2 cellular contexts compared by ENCODE assay signal in the genomic region with DNA sequence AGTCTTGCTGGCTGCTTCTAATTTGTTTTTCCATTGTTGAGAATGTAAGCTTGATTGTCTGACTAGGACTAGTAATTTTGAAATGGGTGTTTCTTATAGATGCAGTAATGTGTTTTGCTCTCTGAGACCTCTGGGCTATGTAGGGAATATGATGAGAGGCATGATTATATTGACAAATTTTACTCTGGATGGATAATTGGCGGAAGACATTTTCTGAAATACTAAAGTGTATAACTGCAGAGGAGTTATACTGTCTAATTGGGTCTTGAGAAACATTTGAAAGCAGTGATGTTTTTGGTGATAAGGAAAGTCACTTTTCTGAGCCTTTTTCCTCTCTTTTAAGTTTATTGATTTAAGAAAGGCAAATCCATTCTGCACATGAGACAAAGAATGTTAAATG.
TF ChIP-seq lines count a peak whose summit lies in the region.

No MANE protein-coding gene starts in this region.

TF ChIP-seq in SK-N-SH, 30 proteins besides CTCF, POLR2A, EP300 and RAD21 (continued from another document):
- TF ChIP-seq SIN3A (IDR thresholded peaks at IDR 0.05; ENCODE audit: borderline replicate concordance, low read depth, low read length) (no peak), EZH2phosphoT487 (IDR thresholded peaks at IDR 0.05; ENCODE audit: borderline replicate concordance, low read depth) (no peak), RXRA (IDR thresholded peaks at IDR 0.05; ENCODE audit: borderline replicate concordance, low read depth) (no peak), NRF1 (IDR thresholded peaks at IDR 0.05; ENCODE audit: low read depth, low read length) (no peak), MEF2A (IDR thresholded peaks at IDR 0.05; ENCODE audit: borderline replicate concordance, low read depth) (no peak), CHD2 (IDR thresholded peaks at IDR 0.05; ENCODE audit: low read length, partially characterized antibody) (no peak), SMC3 (IDR thresholded peaks at IDR 0.05; ENCODE audit: low read depth, low read length) (no peak), GABPA (IDR thresholded peaks at IDR 0.05; ENCODE audit: low read depth) (no peak)
- TF ChIP-seq, protein P1, sequence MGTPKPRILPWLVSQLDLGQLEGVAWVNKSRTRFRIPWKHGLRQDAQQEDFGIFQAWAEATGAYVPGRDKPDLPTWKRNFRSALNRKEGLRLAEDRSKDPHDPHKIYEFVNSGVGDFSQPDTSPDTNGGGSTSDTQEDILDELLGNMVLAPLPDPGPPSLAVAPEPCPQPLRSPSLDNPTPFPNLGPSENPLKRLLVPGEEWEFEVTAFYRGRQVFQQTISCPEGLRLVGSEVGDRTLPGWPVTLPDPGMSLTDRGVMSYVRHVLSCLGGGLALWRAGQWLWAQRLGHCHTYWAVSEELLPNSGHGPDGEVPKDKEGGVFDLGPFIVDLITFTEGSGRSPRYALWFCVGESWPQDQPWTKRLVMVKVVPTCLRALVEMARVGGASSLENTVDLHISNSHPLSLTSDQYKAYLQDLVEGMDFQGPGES (IDR thresholded peaks at IDR 0.05; ENCODE audit: low read depth, low read length) = no peak
- TF ChIP-seq, protein P2, sequence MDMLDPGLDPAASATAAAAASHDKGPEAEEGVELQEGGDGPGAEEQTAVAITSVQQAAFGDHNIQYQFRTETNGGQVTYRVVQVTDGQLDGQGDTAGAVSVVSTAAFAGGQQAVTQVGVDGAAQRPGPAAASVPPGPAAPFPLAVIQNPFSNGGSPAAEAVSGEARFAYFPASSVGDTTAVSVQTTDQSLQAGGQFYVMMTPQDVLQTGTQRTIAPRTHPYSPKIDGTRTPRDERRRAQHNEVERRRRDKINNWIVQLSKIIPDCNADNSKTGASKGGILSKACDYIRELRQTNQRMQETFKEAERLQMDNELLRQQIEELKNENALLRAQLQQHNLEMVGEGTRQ (IDR thresholded peaks at IDR 0.05; ENCODE audit: borderline replicate concordance, low read depth, low read length) = no peak
- TF ChIP-seq, protein P3, sequence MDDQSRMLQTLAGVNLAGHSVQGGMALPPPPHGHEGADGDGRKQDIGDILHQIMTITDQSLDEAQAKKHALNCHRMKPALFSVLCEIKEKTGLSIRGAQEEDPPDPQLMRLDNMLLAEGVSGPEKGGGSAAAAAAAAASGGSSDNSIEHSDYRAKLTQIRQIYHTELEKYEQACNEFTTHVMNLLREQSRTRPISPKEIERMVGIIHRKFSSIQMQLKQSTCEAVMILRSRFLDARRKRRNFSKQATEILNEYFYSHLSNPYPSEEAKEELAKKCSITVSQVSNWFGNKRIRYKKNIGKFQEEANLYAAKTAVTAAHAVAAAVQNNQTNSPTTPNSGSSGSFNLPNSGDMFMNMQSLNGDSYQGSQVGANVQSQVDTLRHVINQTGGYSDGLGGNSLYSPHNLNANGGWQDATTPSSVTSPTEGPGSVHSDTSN (IDR thresholded peaks at IDR 0.05) = no peak
- TF ChIP-seq, protein P4, sequence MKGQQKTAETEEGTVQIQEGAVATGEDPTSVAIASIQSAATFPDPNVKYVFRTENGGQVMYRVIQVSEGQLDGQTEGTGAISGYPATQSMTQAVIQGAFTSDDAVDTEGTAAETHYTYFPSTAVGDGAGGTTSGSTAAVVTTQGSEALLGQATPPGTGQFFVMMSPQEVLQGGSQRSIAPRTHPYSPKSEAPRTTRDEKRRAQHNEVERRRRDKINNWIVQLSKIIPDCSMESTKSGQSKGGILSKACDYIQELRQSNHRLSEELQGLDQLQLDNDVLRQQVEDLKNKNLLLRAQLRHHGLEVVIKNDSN (IDR thresholded peaks at IDR 0.05; ENCODE audit: borderline replicate concordance, low read depth) = no peak
- TF ChIP-seq, protein P5, sequence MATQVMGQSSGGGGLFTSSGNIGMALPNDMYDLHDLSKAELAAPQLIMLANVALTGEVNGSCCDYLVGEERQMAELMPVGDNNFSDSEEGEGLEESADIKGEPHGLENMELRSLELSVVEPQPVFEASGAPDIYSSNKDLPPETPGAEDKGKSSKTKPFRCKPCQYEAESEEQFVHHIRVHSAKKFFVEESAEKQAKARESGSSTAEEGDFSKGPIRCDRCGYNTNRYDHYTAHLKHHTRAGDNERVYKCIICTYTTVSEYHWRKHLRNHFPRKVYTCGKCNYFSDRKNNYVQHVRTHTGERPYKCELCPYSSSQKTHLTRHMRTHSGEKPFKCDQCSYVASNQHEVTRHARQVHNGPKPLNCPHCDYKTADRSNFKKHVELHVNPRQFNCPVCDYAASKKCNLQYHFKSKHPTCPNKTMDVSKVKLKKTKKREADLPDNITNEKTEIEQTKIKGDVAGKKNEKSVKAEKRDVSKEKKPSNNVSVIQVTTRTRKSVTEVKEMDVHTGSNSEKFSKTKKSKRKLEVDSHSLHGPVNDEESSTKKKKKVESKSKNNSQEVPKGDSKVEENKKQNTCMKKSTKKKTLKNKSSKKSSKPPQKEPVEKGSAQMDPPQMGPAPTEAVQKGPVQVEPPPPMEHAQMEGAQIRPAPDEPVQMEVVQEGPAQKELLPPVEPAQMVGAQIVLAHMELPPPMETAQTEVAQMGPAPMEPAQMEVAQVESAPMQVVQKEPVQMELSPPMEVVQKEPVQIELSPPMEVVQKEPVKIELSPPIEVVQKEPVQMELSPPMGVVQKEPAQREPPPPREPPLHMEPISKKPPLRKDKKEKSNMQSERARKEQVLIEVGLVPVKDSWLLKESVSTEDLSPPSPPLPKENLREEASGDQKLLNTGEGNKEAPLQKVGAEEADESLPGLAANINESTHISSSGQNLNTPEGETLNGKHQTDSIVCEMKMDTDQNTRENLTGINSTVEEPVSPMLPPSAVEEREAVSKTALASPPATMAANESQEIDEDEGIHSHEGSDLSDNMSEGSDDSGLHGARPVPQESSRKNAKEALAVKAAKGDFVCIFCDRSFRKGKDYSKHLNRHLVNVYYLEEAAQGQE (IDR thresholded peaks at IDR 0.05; ENCODE audit: low read depth, low read length) = no peak

TF ChIP-seq in SK-N-SH treated with all-trans-retinoic acid at 6 μM for 48 hours, 23 proteins besides CTCF, POLR2A, EP300 and RAD21 (continued from another document):
- TF ChIP-seq, protein P6, sequence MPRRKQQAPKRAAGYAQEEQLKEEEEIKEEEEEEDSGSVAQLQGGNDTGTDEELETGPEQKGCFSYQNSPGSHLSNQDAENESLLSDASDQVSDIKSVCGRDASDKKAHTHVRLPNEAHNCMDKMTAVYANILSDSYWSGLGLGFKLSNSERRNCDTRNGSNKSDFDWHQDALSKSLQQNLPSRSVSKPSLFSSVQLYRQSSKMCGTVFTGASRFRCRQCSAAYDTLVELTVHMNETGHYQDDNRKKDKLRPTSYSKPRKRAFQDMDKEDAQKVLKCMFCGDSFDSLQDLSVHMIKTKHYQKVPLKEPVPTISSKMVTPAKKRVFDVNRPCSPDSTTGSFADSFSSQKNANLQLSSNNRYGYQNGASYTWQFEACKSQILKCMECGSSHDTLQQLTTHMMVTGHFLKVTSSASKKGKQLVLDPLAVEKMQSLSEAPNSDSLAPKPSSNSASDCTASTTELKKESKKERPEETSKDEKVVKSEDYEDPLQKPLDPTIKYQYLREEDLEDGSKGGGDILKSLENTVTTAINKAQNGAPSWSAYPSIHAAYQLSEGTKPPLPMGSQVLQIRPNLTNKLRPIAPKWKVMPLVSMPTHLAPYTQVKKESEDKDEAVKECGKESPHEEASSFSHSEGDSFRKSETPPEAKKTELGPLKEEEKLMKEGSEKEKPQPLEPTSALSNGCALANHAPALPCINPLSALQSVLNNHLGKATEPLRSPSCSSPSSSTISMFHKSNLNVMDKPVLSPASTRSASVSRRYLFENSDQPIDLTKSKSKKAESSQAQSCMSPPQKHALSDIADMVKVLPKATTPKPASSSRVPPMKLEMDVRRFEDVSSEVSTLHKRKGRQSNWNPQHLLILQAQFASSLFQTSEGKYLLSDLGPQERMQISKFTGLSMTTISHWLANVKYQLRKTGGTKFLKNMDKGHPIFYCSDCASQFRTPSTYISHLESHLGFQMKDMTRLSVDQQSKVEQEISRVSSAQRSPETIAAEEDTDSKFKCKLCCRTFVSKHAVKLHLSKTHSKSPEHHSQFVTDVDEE (CRISPR knock-in tag; IDR thresholded peaks at IDR 0.05) = no peak
- TF ChIP-seq, protein P7, sequence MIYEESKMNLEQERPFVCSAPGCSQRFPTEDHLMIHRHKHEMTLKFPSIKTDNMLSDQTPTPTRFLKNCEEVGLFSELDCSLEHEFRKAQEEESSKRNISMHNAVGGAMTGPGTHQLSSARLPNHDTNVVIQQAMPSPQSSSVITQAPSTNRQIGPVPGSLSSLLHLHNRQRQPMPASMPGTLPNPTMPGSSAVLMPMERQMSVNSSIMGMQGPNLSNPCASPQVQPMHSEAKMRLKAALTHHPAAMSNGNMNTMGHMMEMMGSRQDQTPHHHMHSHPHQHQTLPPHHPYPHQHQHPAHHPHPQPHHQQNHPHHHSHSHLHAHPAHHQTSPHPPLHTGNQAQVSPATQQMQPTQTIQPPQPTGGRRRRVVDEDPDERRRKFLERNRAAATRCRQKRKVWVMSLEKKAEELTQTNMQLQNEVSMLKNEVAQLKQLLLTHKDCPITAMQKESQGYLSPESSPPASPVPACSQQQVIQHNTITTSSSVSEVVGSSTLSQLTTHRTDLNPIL (CRISPR knock-in tag; IDR thresholded peaks at IDR 0.05; ENCODE audit: low read depth) = no peak
- TF ChIP-seq BACH2 (CRISPR knock-in tag; IDR thresholded peaks at IDR 0.05; ENCODE audit: borderline replicate concordance) = no peak
